1 cellular context compared by ENCODE assay signal in genomic region chr2:65364054-65364651, GRCh38.
TF ChIP-seq lines count a peak whose summit lies in the region.

No MANE protein-coding gene starts in this region.

TF ChIP-seq in K562, 482 proteins besides CTCF, POLR2A, EP300 and RAD21 (continued from another document):
- TF ChIP-seq ZNF592 (IDR thresholded peaks at IDR 0.05) (peak; percentile 68), MYC (IDR thresholded peaks at IDR 0.05; ENCODE audit: low read depth, low read length) (peak; percentile 78), MYC (CRISPR knock-in tag; IDR thresholded peaks at IDR 0.05; ENCODE audit: borderline replicate concordance, low read depth) (no peak), NONO (IDR thresholded peaks at IDR 0.05; ENCODE audit: low read depth in 2 of 2, low read length in 1 of 2) (no peak), FIP1L1 (IDR thresholded peaks at IDR 0.05; ENCODE audit: low read depth, low read length, poor library complexity, severe bottlenecking) (no peak), ZNF764 (CRISPR knock-in tag; IDR thresholded peaks at IDR 0.05; ENCODE audit: low read depth) (no peak), BHLHE40 (IDR thresholded peaks at IDR 0.05; ENCODE audit: low read length) (no peak), USF2 (CRISPR knock-in tag; IDR thresholded peaks at IDR 0.05) (peak; percentile 17; the same call in 1 of the 2 replicates)
